10 cellular contexts compared by ENCODE assay signal in genomic region chr7:133344275-133344674, GRCh38.
DNase-seq lines count a peak whose midpoint lies in the region; ATAC-seq and TF ChIP-seq lines count a peak whose summit lies in the region.
"Had no signal": no experiment of that assay in that cellular context is flagged by ENCODE, and none has a peak within 500 bp of the region (broad histone marks: within the 10 kb centered on the region; RNA-seq: fewer than 3 reads in every experiment).

No MANE protein-coding gene starts in this region.

- DNase-seq in AG08396 (ENCODE audit: low spot score): peak; percentile 23
- no peak for DNase-seq in GM13976 (ENCODE audit: low spot score)
- peak; percentile 5 for DNase-seq in RPMI8226
- peak; percentile 49 for DNase-seq in fibroblast of pulmonary artery (ENCODE audit: low read depth)
- DNase-seq in islet precursor cell: no peak
- DNase-seq in NCI-H526 treated with DMSO at 0.1 percent for 48 hours (lab: John Stamatoyannopoulos, UW): no peak
- DNase-seq in DMS79 (lab: John Stamatoyannopoulos, UW): no peak
- DNase-seq: midbrain, NCI-H187 had no signal

- TF ChIP-seq CTCF in GM13976 (IDR thresholded peaks at IDR 0.05; ENCODE audit: borderline replicate concordance, control extremely low read depth, extremely low read depth, insufficient read depth, missing control alignments) (peak; percentile 30), fibroblast of pulmonary artery (IDR thresholded peaks at IDR 0.05; ENCODE audit: low read length, missing control alignments) (peak; percentile 67)

- in situ Hi-C loops in GM13976 (cut with MboI; ENCODE audit: low sequenced_read_pairs, unreplicated experiment): no loop called here

- no peak for ATAC-seq in HG03175 (IDR thresholded peaks at IDR 0.05; ENCODE audit: unreplicated experiment)

- no peak overlapping the region for H3K4me3 ChIP-seq in fibroblast of pulmonary artery (replicated peaks; ENCODE audit: low read depth, low read length)

Comparison
In these comparisons a context has a peak if more than half of its experiments do, and no peak if none do; other contexts are left out.
1. DNase-seq: peak in AG08396 (single experiment), RPMI8226 (single experiment) and fibroblast of pulmonary artery (single experiment); none in GM13976 (single experiment), islet precursor cell (single experiment), NCI-H526 treated with DMSO at 0.1 percent for 48 hours (single experiment) and DMS79 (single experiment).